In the genomic region with DNA sequence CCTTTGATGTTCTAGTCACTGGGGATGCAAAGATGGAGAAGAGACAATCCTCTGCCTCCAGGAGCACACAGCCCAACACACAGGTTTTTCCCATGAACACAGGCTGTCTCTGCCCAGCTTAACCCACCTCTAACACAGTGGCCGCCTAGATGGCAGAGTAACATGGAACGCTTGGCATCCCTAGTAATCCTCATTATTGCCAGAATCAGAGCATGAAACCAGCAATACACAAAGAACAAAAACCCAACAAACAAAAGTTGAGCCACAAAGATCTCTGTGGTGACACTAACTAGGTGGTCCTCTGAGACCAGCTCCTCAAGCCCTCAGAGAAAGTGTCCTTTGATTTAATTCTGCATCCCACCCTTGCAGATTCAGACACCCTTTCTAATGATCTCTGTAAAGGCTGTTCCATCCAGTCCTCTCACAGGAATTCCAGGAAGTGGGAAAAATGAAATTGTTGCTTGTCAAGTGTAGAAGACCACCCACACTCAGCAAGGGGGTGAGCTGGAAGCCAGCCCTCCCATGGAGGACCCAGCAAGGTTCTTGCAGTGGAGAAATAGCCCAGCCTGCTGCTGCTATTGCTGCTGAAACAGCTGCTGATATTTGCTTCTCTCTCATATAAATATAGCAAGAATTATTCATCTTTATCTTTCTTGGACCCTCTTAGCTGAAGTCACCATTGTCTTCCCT, we compare ENCODE assay signal across 15 cellular contexts. TPM values are rescaled to one million over a fixed set of nuclear protein-coding genes. Genes with fewer than 3 reads are reported as not detected.
A peak's percentile ranks its signal among the peaks of the same experiment; 100 is the strongest.
DNase-seq lines count a peak whose midpoint lies in the region; ATAC-seq and TF ChIP-seq lines count a peak whose summit lies in the region.
"Had no signal": no experiment of that assay in that cellular context is flagged by ENCODE, and none has a peak within 500 bp of the region (broad histone marks: within the 10 kb centered on the region; RNA-seq: fewer than 3 reads in every experiment).

No MANE protein-coding gene starts in this region.

- H3K4me3 ChIP-seq in DND-41 (ENCODE audit: low read depth in 1 of 2, low read length in 2 of 2) (no peak overlapping the region), Karpas-422 (ENCODE audit: low read length) (no peak overlapping the region)
- no peak overlapping the region for H3K4me3 ChIP-seq in naive thymus-derived CD4-positive, alpha-beta T cell (ENCODE audit: low read length)
- H3K4me3 ChIP-seq: BLaER1 treated with 17β-estradiol and CSF1 and Interleukin-3, amounts not matched to agents 10 nM and 100 nM had no signal

- no peaks in the 10 kb centered on the region for H3K36me3 ChIP-seq in DND-41 (ENCODE audit: insufficient read depth, low read length)
- no peaks in the 10 kb centered on the region for H3K36me3 ChIP-seq in Karpas-422 (ENCODE audit: insufficient read depth, low read length)
- no peaks in the 10 kb centered on the region for H3K36me3 ChIP-seq in naive thymus-derived CD4-positive, alpha-beta T cell (ENCODE audit: control insufficient read depth in 2 of 3, insufficient read depth in 3 of 3, low read length in 3 of 3)
- H3K36me3 ChIP-seq: BLaER1 treated with 17β-estradiol and CSF1 and Interleukin-3, amounts not matched to agents 10 nM and 100 nM had no signal

- H3K4me3 Mint-ChIP-seq in naive thymus-derived CD4-positive, alpha-beta T cell = no peak overlapping the region
- H3K4me3 Mint-ChIP-seq: B cell; CD8-positive, alpha-beta memory T cell; H9; IgD-negative memory B cell had no signal

- POLR2A ChIA-PET in naive thymus-derived CD4-positive, alpha-beta T cell (lab: Charles Lee) = interaction anchor here (0.8 kb wide), 1 partner anchor 115 kb away, joined by 4 read pairs; no protein-coding TSS in a partner anchor

- no peak overlapping the region for H3K27ac Mint-ChIP-seq in naive thymus-derived CD4-positive, alpha-beta T cell
- H3K27ac Mint-ChIP-seq: B cell, IgD-negative memory B cell had no signal

- H3K27ac ChIP-seq in DND-41 (ENCODE audit: low read length) (0 out of 2 replicates have a peak overlapping the region, but pooled peaks have one; percentile 10), Karpas-422 (ENCODE audit: low read length) (no peak overlapping the region)
- no peak overlapping the region for H3K27ac ChIP-seq in naive thymus-derived CD4-positive, alpha-beta T cell (ENCODE audit: low read depth, low read length)
- H3K27ac ChIP-seq: BLaER1 treated with 17β-estradiol and CSF1 and Interleukin-3, amounts not matched to agents 10 nM and 100 nM had no signal

- no peaks in the 10 kb centered on the region for H3K9me3 Mint-ChIP-seq in naive thymus-derived CD4-positive, alpha-beta T cell
- H3K9me3 Mint-ChIP-seq: CD8-positive, alpha-beta memory T cell; H9; IgD-negative memory B cell had no signal

- H3K27me3 ChIP-seq in DND-41 (ENCODE audit: insufficient read depth, low read length, poor library complexity) (no peaks in the 10 kb centered on the region), Karpas-422 (ENCODE audit: low read length) (no peaks in the 10 kb centered on the region)
- no peaks in the 10 kb centered on the region for H3K27me3 ChIP-seq in naive thymus-derived CD4-positive, alpha-beta T cell (ENCODE audit: control insufficient read depth in 2 of 2, insufficient read depth in 2 of 2, low read length in 2 of 2)
- H3K27me3 ChIP-seq: BLaER1 treated with 17β-estradiol and CSF1 and Interleukin-3, amounts not matched to agents 10 nM and 100 nM had no signal

- peaks cover 19% of the 10 kb centered on the region for H3K4me1 ChIP-seq in DND-41 (ENCODE audit: insufficient read depth, low read length)
- H3K4me1 ChIP-seq in Karpas-422 (ENCODE audit: low read length) = no peaks in the 10 kb centered on the region
- no peaks in the 10 kb centered on the region for H3K4me1 ChIP-seq in naive thymus-derived CD4-positive, alpha-beta T cell (ENCODE audit: control insufficient read depth in 2 of 2, insufficient read depth in 2 of 2, low read length in 2 of 2)

- DNase-seq in DND-41 (no peak), Karpas-422 (peak; percentile 32), astrocyte of the hippocampus (ENCODE audit: low read depth, low spot score) (peak; percentile 60), posterior vena cava (ENCODE audit: low spot score) (peak; percentile 19), SIG-M5 treated with dmso at 0.1 percent for 504 hours (lab: John Stamatoyannopoulos, UW; ENCODE audit: unreplicated experiment) (no peak)
- no peak for DNase-seq in naive thymus-derived CD4-positive, alpha-beta T cell
- DNase-seq: COR-L47, DMS 273 treated with DMSO at 0.1 percent for 48 hours, DMS53, H9 had no signal

- H2AFZ ChIP-seq in DND-41 (ENCODE audit: low read depth, low read length) (no peak overlapping the region), Karpas-422 (ENCODE audit: low read length) (no peak overlapping the region)

- intact Hi-C loops in posterior vena cava (cut with DNase I) = no loop called here
- intact Hi-C loops in naive thymus-derived CD4-positive, alpha-beta T cell (cut with micrococcal nuclease) = no loop called here

- no peak; the same call in 2 of the 3 replicates for ATAC-seq in DND-41 (ENCODE audit: insufficient read depth, low read depth)
- ATAC-seq in naive thymus-derived CD4-positive, alpha-beta T cell = no peak
- no peak for ATAC-seq in GM21515 (IDR thresholded peaks at IDR 0.05; ENCODE audit: unreplicated experiment)

- CTCF ChIA-PET in naive thymus-derived CD4-positive, alpha-beta T cell (lab: Charles Lee) = interaction anchor here (0.7 to 1.4 kb wide), 3 partner anchors 10 to 46 kb away, joined by 3 to 4 read pairs (median 3); no protein-coding TSS in a partner anchor

- H3K9ac ChIP-seq in DND-41 (ENCODE audit: low read depth, low read length) = no peak overlapping the region
- no peak overlapping the region for H3K9ac ChIP-seq in Karpas-422 (ENCODE audit: low read length)
- H3K9ac ChIP-seq: BLaER1 treated with 17β-estradiol and CSF1 and Interleukin-3, amounts not matched to agents 10 nM and 100 nM had no signal

- H3K36me3 Mint-ChIP-seq in naive thymus-derived CD4-positive, alpha-beta T cell = no peaks in the 10 kb centered on the region
- H3K36me3 Mint-ChIP-seq: CD8-positive, alpha-beta memory T cell; IgD-negative memory B cell had no signal

- H3K79me2 ChIP-seq in DND-41 (ENCODE audit: insufficient read depth, low read length) (no peaks in the 10 kb centered on the region), Karpas-422 (ENCODE audit: low read length) (no peaks in the 10 kb centered on the region)

- H3K4me2 ChIP-seq in DND-41 (ENCODE audit: insufficient read depth, low read length) (no peak overlapping the region), Karpas-422 (ENCODE audit: low read depth, low read length, poor library complexity, severe bottlenecking) (no peak overlapping the region)
- H3K4me2 ChIP-seq: BLaER1 treated with 17β-estradiol and CSF1 and Interleukin-3, amounts not matched to agents 10 nM and 100 nM had no signal

- H3K9me3 ChIP-seq in DND-41 (ENCODE audit: insufficient read depth, low read length, severe bottlenecking) = no peaks in the 10 kb centered on the region
- no peaks in the 10 kb centered on the region for H3K9me3 ChIP-seq in Karpas-422 (ENCODE audit: low read length)
- H3K9me3 ChIP-seq in naive thymus-derived CD4-positive, alpha-beta T cell (ENCODE audit: control insufficient read depth in 2 of 3, low read length in 3 of 3) = no peaks in the 10 kb centered on the region
- H3K9me3 ChIP-seq: BLaER1 treated with 17β-estradiol and CSF1 and Interleukin-3, amounts not matched to agents 10 nM and 100 nM had no signal

- H4K20me1 ChIP-seq in DND-41 (ENCODE audit: insufficient read depth, low read length) (no peaks in the 10 kb centered on the region), Karpas-422 (ENCODE audit: insufficient read depth, low read depth, low read length) (no peaks in the 10 kb centered on the region)
- H4K20me1 ChIP-seq: BLaER1 treated with 17β-estradiol and CSF1 and Interleukin-3, amounts not matched to agents 10 nM and 100 nM had no signal

- TF ChIP-seq CTCF in DND-41 (IDR thresholded peaks at IDR 0.05; ENCODE audit: borderline replicate concordance, extremely low read depth, low read length, poor library complexity, severe bottlenecking) = no peak

- no peaks in the 10 kb centered on the region for H3K9me2 ChIP-seq in Karpas-422 (replicated peaks; ENCODE audit: insufficient read depth, low read length)

- no peaks in the 10 kb centered on the region for H3K27me3 Mint-ChIP-seq in naive thymus-derived CD4-positive, alpha-beta T cell
- H3K27me3 Mint-ChIP-seq: B cell; CD8-positive, alpha-beta memory T cell; IgD-negative memory B cell had no signal

- H3K4me1 Mint-ChIP-seq in naive thymus-derived CD4-positive, alpha-beta T cell = peaks cover 0 to 65% (median 0%) of the 10 kb centered on the region in 7 donors

RNA-seq across cellular contexts. Expression of a gene that starts 7.4 kb away (rescaled TPM):
- 2.5 and 2.7 TPM in 2 replicates for total RNA-seq in Karpas-422 (2014; rRNA removed; shearing (Covaris generic); ENCODE audit: low replicate concordance)
- 100 to 1,000 TPM; 245 to 250 TPM for total RNA-seq in posterior vena cava
- 10 to 100 TPM; 29.8 to 84.0 (median 59.9) TPM for total RNA-seq in naive thymus-derived CD4-positive, alpha-beta T cell
- 10 to 100 TPM; 10.2 to 11.7 TPM for polyA plus RNA-seq in naive thymus-derived CD4-positive, alpha-beta T cell

Comparison
In these comparisons a context has a peak if more than half of its experiments do, and no peak if none do; other contexts are left out.
1. DNase-seq: peak in Karpas-422 (single experiment), astrocyte of the hippocampus (single experiment) and posterior vena cava (single experiment); none in DND-41 (single experiment), naive thymus-derived CD4-positive, alpha-beta T cell (0 of 9) and SIG-M5 treated with dmso at 0.1 percent for 504 hours (single experiment).